In genomic region chr4:25123236-25123635, GRCh38 we compare ENCODE assay signal across 9 cellular contexts. TPM values are rescaled to one million over a fixed set of nuclear protein-coding genes. Genes with fewer than 3 reads are reported as not detected.
DNase-seq lines count a peak whose midpoint lies in the region; ATAC-seq and TF ChIP-seq lines count a peak whose summit lies in the region.
"Had no signal": no experiment of that assay in that cellular context is flagged by ENCODE, and none has a peak within 500 bp of the region (broad histone marks: within the 10 kb centered on the region; RNA-seq: fewer than 3 reads in every experiment).

No MANE protein-coding gene starts in this region.

- CTCF ChIA-PET in RWPE1 (lab: Yijun Ruan, JAX), result no interaction called here

- no peak overlapping the region for H3K4me3 ChIP-seq in H7 (ENCODE audit: insufficient read depth, low read depth, low read length)

- POLR2A ChIA-PET in RWPE1 (lab: Yijun Ruan, JAX; ENCODE audit: low non-redundant PET), result no interaction called here

- H3K36me3 ChIP-seq in H7 (replicated peaks; ENCODE audit: control insufficient read depth, insufficient read depth, low read length), result no peaks in the 10 kb centered on the region

- H3K27ac ChIP-seq in RWPE1, result no peak overlapping the region

- DNase-seq in T1000 (lab: John Stamatoyannopoulos, UW) (no peak), RWPE1 (ENCODE audit: low spot score) (no peak), NOMO-1 treated with dmso at 0.1 percent for 144 hours (lab: John Stamatoyannopoulos, UW; ENCODE audit: unreplicated experiment) (no peak), H7 (no peak)
- DNase-seq: KBM-7 had no signal

- ATAC-seq in GM18508 (IDR thresholded peaks at IDR 0.05; ENCODE audit: insufficient read depth, unreplicated experiment), result peak; percentile 96
- peak; percentile 92 for ATAC-seq in GM19328 (IDR thresholded peaks at IDR 0.05; ENCODE audit: unreplicated experiment)
- ATAC-seq in HG02763 (IDR thresholded peaks at IDR 0.05; ENCODE audit: unreplicated experiment), result peak; percentile 87
- peak; percentile 96 for ATAC-seq in HG03460 (IDR thresholded peaks at IDR 0.05; ENCODE audit: unreplicated experiment)

- no peak for TF ChIP-seq CTCF in RWPE1 (conservative IDR thresholded peaks at IDR 0.05; ENCODE audit: low read depth)

- no peaks in the 10 kb centered on the region for H3K27me3 ChIP-seq in H7 (ENCODE audit: control insufficient read depth, insufficient read depth, low read length)

RNA-seq across cellular contexts. Expression of gene SEPSECS, which starts 37.0 kb away (rescaled TPM):
- total RNA-seq in H7 (2014; rRNA removed; shearing (Covaris generic)), result 7.3 and 8.8 TPM in 2 replicates
